Comparison of ENCODE assay signal across 13 cellular contexts in genomic region chr1:1318777-1319645, GRCh38. TPM values are rescaled to one million over a fixed set of nuclear protein-coding genes. Genes with fewer than 3 reads are reported as not detected.
DNase-seq lines count a peak whose midpoint lies in the region; ATAC-seq and TF ChIP-seq lines count a peak whose summit lies in the region.
"Had no signal": no experiment of that assay in that cellular context is flagged by ENCODE, and none has a peak within 500 bp of the region (broad histone marks: within the 10 kb centered on the region; RNA-seq: fewer than 3 reads in every experiment).

No MANE protein-coding gene starts in this region.

- H3K9me3 ChIP-seq in PC-9 (ENCODE audit: insufficient read depth, low read depth) (no peaks in the 10 kb centered on the region), T-helper 17 cell (ENCODE audit: control insufficient read depth, low read length, poor library complexity, severe bottlenecking) (no peaks in the 10 kb centered on the region)
- H3K9me3 ChIP-seq: BLaER1 treated with 17β-estradiol and CSF1 and Interleukin-3, amounts not matched to agents 10 nM and 100 nM; spleen had no signal

- no TSS peak for BruUV-seq in PC-9 (replicated peaks; lab: Mats Ljungman, UMichigan)

- H3K4me1 ChIP-seq in ACC112 (ENCODE audit: control insufficient read depth, insufficient read depth, low read length, unreplicated experiment) (peaks cover 34% of the 10 kb centered on the region), PC-9 (replicated peaks; ENCODE audit: insufficient read depth) (peaks cover 23% of the 10 kb centered on the region), rectal smooth muscle tissue (ENCODE audit: control insufficient read depth, insufficient read depth, low read length) (peaks cover 13% of the 10 kb centered on the region)

- H3K36me3 Mint-ChIP-seq in T-helper 17 cell (ENCODE audit: low read depth), result peaks cover 4% of the 10 kb centered on the region

- peaks cover 59% of the 10 kb centered on the region for H4K20me1 ChIP-seq in PC-9 (ENCODE audit: insufficient read depth)

- H3K4me1 Mint-ChIP-seq in T-helper 17 cell, result peaks cover 13% of the 10 kb centered on the region

- POLR2A ChIA-PET in PC-9 (lab: Charles Lee; ENCODE audit: unreplicated experiment), result no interaction called here

- intact Hi-C loops in PC-9 (cut with micrococcal nuclease; ENCODE audit: unreplicated experiment), result no loop called here

- H3K4me3 ChIP-seq in ACC112 (ENCODE audit: low read depth, low read length) (no peak overlapping the region), PC-9 (no peak overlapping the region), rectal smooth muscle tissue (ENCODE audit: low read length) (no peak overlapping the region)
- H3K4me3 ChIP-seq: BLaER1 treated with 17β-estradiol and CSF1 and Interleukin-3, amounts not matched to agents 10 nM and 100 nM; spleen had no signal

- no peaks in the 10 kb centered on the region for H3K27me3 Mint-ChIP-seq in T-helper 17 cell
- H3K27me3 Mint-ChIP-seq: activated CD4-positive, alpha-beta T cell treated with anti-CD3 and anti-CD28 coated beads, Interleukin-2, amount 10 ng/mL, durations not matched to agents 24 days and 14 days had no signal

- H3K4me3 Mint-ChIP-seq in T-helper 17 cell, result no peak overlapping the region
- H3K4me3 Mint-ChIP-seq: activated CD4-positive, alpha-beta T cell treated with anti-CD3 and anti-CD28 coated beads, Interleukin-2, amount 10 ng/mL, durations not matched to agents 24 days and 14 days had no signal

- H3K36me3 ChIP-seq in ACC112 (ENCODE audit: insufficient read depth, low read length) (0 out of 2 replicates have a peak, but pooled peaks cover 4% of the 10 kb centered on the region), PC-9 (ENCODE audit: low read depth) (0 out of 2 replicates have a peak, but pooled peaks cover 5% of the 10 kb centered on the region), rectal smooth muscle tissue (ENCODE audit: control insufficient read depth, insufficient read depth, low read length) (peaks cover 22% of the 10 kb centered on the region)

- no peak overlapping the region for H3K9ac ChIP-seq in rectal smooth muscle tissue (ENCODE audit: low read length)

- DNase-seq in PC-9, result no peak
- DNase-seq in DMS153 (lab: John Stamatoyannopoulos, UW), result no peak
- DNase-seq in T-helper 17 cell, result no peak
- DNase-seq: activated CD4-positive, alpha-beta T cell treated with anti-CD3 and anti-CD28 coated beads, Interleukin-2, amount 10 ng/mL, durations not matched to agents 24 days and 14 days; GDM1; spleen had no signal

- CTCF ChIA-PET in PC-9 (lab: Charles Lee), result no interaction called here

- H3K4me2 ChIP-seq in PC-9, result peak overlapping the region; percentile 43; the same call in 1 of the 2 replicates
- H3K4me2 ChIP-seq: BLaER1 treated with 17β-estradiol and CSF1 and Interleukin-3, amounts not matched to agents 10 nM and 100 nM had no signal

- H3F3A ChIP-seq in PC-9 (ENCODE audit: insufficient read depth, low read depth), result peaks cover 43% of the 10 kb centered on the region

- no peaks in the 10 kb centered on the region for H3K9me2 ChIP-seq in PC-9 (ENCODE audit: insufficient read depth)

- peak; percentile 2 for ATAC-seq in esophagus mucosa
- ATAC-seq in T-helper 17 cell, result no peak
- ATAC-seq in HG02571 (IDR thresholded peaks at IDR 0.05; ENCODE audit: unreplicated experiment), result no peak
- ATAC-seq in GM21576 (IDR thresholded peaks at IDR 0.05; ENCODE audit: unreplicated experiment), result no peak

- H3K27ac Mint-ChIP-seq in T-helper 17 cell, result no peak overlapping the region
- H3K27ac Mint-ChIP-seq: activated CD4-positive, alpha-beta T cell treated with anti-CD3 and anti-CD28 coated beads, Interleukin-2, amount 10 ng/mL, durations not matched to agents 24 days and 14 days had no signal

- H3K79me2 ChIP-seq in ACC112 (ENCODE audit: control insufficient read depth, insufficient read depth, low read length, unreplicated experiment) (peaks cover 50% of the 10 kb centered on the region), PC-9 (ENCODE audit: low read depth) (peaks cover 70% of the 10 kb centered on the region)

- H2AFZ ChIP-seq in ACC112 (ENCODE audit: low read length, unreplicated experiment), result no peak overlapping the region
- no peak overlapping the region for H2AFZ ChIP-seq in PC-9

- H3K27ac ChIP-seq in ACC112 (ENCODE audit: low read depth, low read length) (peak overlapping the region; percentile 82), PC-9 (0 out of 2 replicates have a peak overlapping the region, but pooled peaks have one; percentile 23), rectal smooth muscle tissue (ENCODE audit: low read depth, low read length) (peak overlapping the region; percentile 7)
- H3K27ac ChIP-seq: foreskin keratinocyte had no signal

- H3K27me3 ChIP-seq in ACC112 (ENCODE audit: insufficient read depth, low read length) (no peaks in the 10 kb centered on the region), PC-9 (ENCODE audit: insufficient read depth, low read depth) (no peaks in the 10 kb centered on the region), rectal smooth muscle tissue (ENCODE audit: control insufficient read depth, insufficient read depth, low read length) (no peaks in the 10 kb centered on the region)
- H3K27me3 ChIP-seq: BLaER1 treated with 17β-estradiol and CSF1 and Interleukin-3, amounts not matched to agents 10 nM and 100 nM; foreskin keratinocyte; spleen had no signal

- no peak for TF ChIP-seq CTCF in PC-9 (conservative IDR thresholded peaks at IDR 0.05)

RNA-seq across cellular contexts. Expression of gene INTS11, which starts 5.4 kb away (rescaled TPM):
- 130 and 150 TPM in 2 replicates for total RNA-seq in PC-9 (2021)
- total RNA-seq in esophagus mucosa, result 54.0 TPM
- total RNA-seq in T-helper 17 cell, result 100 to 1,000 TPM; 130 to 132 TPM

RNA-seq across cellular contexts. Expression of gene CPTP, which starts 5.6 kb away (rescaled TPM):
- total RNA-seq in PC-9 (2021) (33.7 and 37.0 TPM in 2 replicates), esophagus mucosa (25.1 TPM), T-helper 17 cell (10 to 100 TPM; 14.3 to 15.7 TPM)

RNA-seq across cellular contexts. Expression of gene PUSL1, which starts 10.6 kb away (rescaled TPM):
- total RNA-seq in PC-9 (2021), result 18.0 and 18.9 TPM in 2 replicates
- 23.0 TPM for total RNA-seq in esophagus mucosa
- total RNA-seq in T-helper 17 cell, result 10 to 100 TPM; 10.6 to 14.9 TPM

RNA-seq across cellular contexts. Expression of gene ACAP3, which starts 11.3 kb away (rescaled TPM):
- total RNA-seq in PC-9 (2021), result 53.5 and 54.8 TPM in 2 replicates
- 35.3 TPM for total RNA-seq in esophagus mucosa
- total RNA-seq in T-helper 17 cell, result 10 to 100 TPM; 63.5 to 66.2 TPM

RNA-seq across cellular contexts. Expression of gene TAS1R3, which starts 12.1 kb away (rescaled TPM):
- total RNA-seq in PC-9 (2021) (0.57 and 1.2 TPM in 2 replicates), esophagus mucosa (0.56 TPM), T-helper 17 cell (under 1 TPM; 0.72 to 0.96 TPM)

Comparison
In these comparisons a context has a peak if more than half of its experiments do, and no peak if none do; other contexts are left out.
1. H3K27ac ChIP-seq: peak in every context shown above with its lines; median percentile 82 in ACC112; 23 in PC-9; 7 in rectal smooth muscle tissue.